ENCODE assay signal across 4 cellular contexts in the genomic region with DNA sequence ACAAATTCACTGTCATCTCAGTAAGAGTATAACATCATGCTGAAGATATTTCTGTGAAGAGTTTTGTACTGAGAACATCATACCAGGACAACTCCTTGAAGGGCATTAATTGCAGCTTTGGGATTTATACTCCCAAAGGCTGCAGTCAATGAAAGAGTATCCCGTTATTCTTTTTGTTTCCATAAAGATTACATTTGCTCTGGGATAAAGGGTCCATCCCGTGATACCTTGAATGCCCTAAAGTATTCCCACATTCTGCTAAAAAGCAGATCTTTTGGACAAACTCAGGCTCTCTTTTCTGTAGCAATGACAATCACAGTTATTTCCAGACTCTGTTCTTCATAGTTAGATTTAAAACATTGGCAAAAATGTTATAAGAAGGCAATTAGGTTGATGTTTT. TPM values are rescaled to one million over a fixed set of nuclear protein-coding genes. Genes with fewer than 3 reads are reported as not detected.
"Had no signal": no experiment of that assay in that cellular context is flagged by ENCODE, and none has a peak within 500 bp of the region (broad histone marks: within the 10 kb centered on the region; RNA-seq: fewer than 3 reads in every experiment).

A gene (plus strand): TSS at position 301 of the 400 bp plus-strand sequence. CDS start 2,729 bp downstream, outside the sequence.

RNA-seq across cellular contexts. Expression of the gene that starts here (rescaled TPM):
- total RNA-seq: LHCN-M2, M059J, MCF 10A, NCI-H460 had no signal
